Comparison of ENCODE assay signal across 8 cellular contexts in the genomic region with DNA sequence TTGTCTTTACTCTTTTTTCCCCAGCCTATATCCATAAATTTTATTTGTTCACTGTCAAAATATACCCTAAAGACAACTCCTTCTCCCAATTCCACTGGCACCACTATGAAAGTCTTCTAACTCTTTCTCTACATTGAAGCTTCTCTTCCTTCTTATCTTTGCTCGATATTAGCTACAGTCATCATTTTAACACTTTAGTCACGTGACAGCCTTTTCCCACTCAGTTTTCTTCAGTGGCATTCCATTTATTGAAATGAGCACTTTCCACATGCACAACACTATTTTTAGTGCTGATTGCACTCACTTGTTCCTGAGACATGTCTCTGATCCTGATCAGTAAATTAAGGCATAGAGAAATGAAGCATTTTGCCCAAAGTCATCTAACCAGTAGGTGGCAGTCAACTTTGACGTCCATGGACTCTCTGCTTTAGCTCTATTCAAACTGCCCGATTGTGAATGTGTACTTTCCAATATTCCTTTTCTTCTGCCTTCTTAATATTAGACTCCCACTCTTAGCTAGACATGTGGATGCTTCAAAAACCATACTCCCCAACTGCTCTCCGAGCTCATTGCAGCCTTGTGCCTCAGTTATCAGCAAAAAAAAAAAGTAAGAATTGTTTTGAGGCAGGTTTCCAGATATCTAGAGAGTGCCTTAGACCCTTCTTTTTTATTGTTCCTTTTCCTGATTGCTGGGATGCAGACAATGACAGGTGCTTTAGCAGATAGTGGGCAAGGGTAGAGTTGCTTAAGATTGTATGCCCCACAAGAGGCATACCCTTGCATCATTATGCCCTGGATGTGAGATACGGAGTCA.
DNase-seq lines count a peak whose midpoint lies in the region; ATAC-seq, FAIRE-seq and TF ChIP-seq lines count a peak whose summit lies in the region.

No MANE protein-coding gene starts in this region.

- DNase-seq in AG10803 (ENCODE audit: low read depth) (peak; percentile 0), GM23338 (ENCODE audit: low spot score) (peak; percentile 80), NCI-H748 treated with DMSO at 0.1 percent for 48 hours (lab: John Stamatoyannopoulos, UW) (peak; percentile 33), H1 (ENCODE audit: low read depth in 1 of 2, low spot score in 2 of 2) (no peak), putamen (ENCODE audit: low spot score) (peak; percentile 9), cortex of kidney (lab: John Stamatoyannopoulos, UW) (no peak), COLO668 (lab: John Stamatoyannopoulos, UW; ENCODE audit: unreplicated experiment) (no peak)
- DNase-seq in activated CD8-positive, alpha-beta memory T cell treated with anti-CD3 and anti-CD28 coated beads, Interleukin-2, amount 50 U/mL, for 4 hours, result no peak

- H3K4me3 ChIP-seq in AG10803 (ENCODE audit: low read length), result no peak overlapping the region
- H3K4me3 ChIP-seq in GM23338, result no peak overlapping the region
- H3K4me3 ChIP-seq in H1 (ENCODE audit: extremely low read depth in 1 of 4, insufficient read depth in 2 of 4, low read depth in 3 of 4, low read length in 4 of 4), result no peak overlapping the region

- no peaks in the 10 kb centered on the region for H3F3A ChIP-seq in GM23338 (replicated peaks; ENCODE audit: low read depth)

- no peak overlapping the region for H3K4me2 ChIP-seq in GM23338
- H3K4me2 ChIP-seq in H1 (ENCODE audit: insufficient read depth in 1 of 2, low read depth in 2 of 2, low read length in 2 of 2), result no peak overlapping the region

- CTCF ChIA-PET in H1 (lab: Charles Lee; ENCODE audit: partially characterized antibody), result interaction anchor here (0.6 to 2.9 kb wide), 22 partner anchors 10 to 1838 kb away, joined by 3 to 22 read pairs (median 4); no protein-coding TSS in a partner anchor

- no peak overlapping the region for H2AK5ac ChIP-seq in H1 (ENCODE audit: low read depth, low read length)

- no peaks in the 10 kb centered on the region for H3K23me2 ChIP-seq in H1 (ENCODE audit: low read depth, low read length)

- H3K23ac ChIP-seq in H1 (ENCODE audit: insufficient read length), result no peak overlapping the region

- H3K79me1 ChIP-seq in H1 (ENCODE audit: low read depth, low read length), result no peaks in the 10 kb centered on the region

- no peaks in the 10 kb centered on the region for H3K9me3 Mint-ChIP-seq in GM23338

- H4K5ac ChIP-seq in H1 (ENCODE audit: insufficient read length, low read depth, low read length), result no peak overlapping the region

- H3K56ac ChIP-seq in H1 (replicated peaks; ENCODE audit: insufficient read length, low read depth, low read length), result no peak overlapping the region

- POLR2A ChIA-PET in H1 (lab: Charles Lee; ENCODE audit: partially characterized antibody), result no interaction called here

- no peaks in the 10 kb centered on the region for H3K36me3 ChIP-seq in GM23338 (ENCODE audit: insufficient read depth)
- no peaks in the 10 kb centered on the region for H3K36me3 ChIP-seq in H1 (ENCODE audit: control insufficient read depth in 2 of 4, insufficient read depth in 4 of 4, low read length in 3 of 4)

- H3K4ac ChIP-seq in H1 (replicated peaks; ENCODE audit: insufficient read length, low read depth, low read length), result no peak overlapping the region

- H3K27ac ChIP-seq in GM23338 (ENCODE audit: low read depth) (no peak overlapping the region), H1 (ENCODE audit: low read depth, low read length) (no peak overlapping the region)

- no peak overlapping the region for H2BK12ac ChIP-seq in H1 (ENCODE audit: low read depth, low read length)

- H2BK120ac ChIP-seq in H1 (replicated peaks; ENCODE audit: low read depth, low read length), result no peak overlapping the region

- no peaks in the 10 kb centered on the region for H3K4me1 Mint-ChIP-seq in GM23338

- H3K9ac ChIP-seq in H1 (replicated peaks in 1 of 4; ENCODE audit: extremely low read depth in 1 of 4, low read depth in 3 of 4, low read length in 3 of 4), result no peak overlapping the region

- H3K18ac ChIP-seq in H1 (ENCODE audit: extremely low read depth, low read length), result no peak overlapping the region

- no peak overlapping the region for H3K27ac Mint-ChIP-seq in GM23338

- H3K27me3 Mint-ChIP-seq in GM23338 (ENCODE audit: insufficient read depth, low read depth, poor library complexity), result no peaks in the 10 kb centered on the region

- H3K36me3 Mint-ChIP-seq in GM23338 (ENCODE audit: low read depth), result no peaks in the 10 kb centered on the region

- H3K4me1 ChIP-seq in GM23338 (ENCODE audit: insufficient read depth) (no peaks in the 10 kb centered on the region), H1 (replicated peaks in 1 of 4; ENCODE audit: control insufficient read depth in 3 of 4, insufficient read depth in 4 of 4, low read length in 3 of 4) (no peaks in the 10 kb centered on the region)

- H3K79me2 ChIP-seq in GM23338 (replicated peaks; ENCODE audit: insufficient read depth) (no peaks in the 10 kb centered on the region), H1 (ENCODE audit: control insufficient read depth in 1 of 2, insufficient read depth in 2 of 2, low read length in 2 of 2) (no peaks in the 10 kb centered on the region)

- H2AFZ ChIP-seq in GM23338, result peak overlapping the region; percentile 93
- peak overlapping the region; percentile 72; the same call in 1 of the 2 replicates for H2AFZ ChIP-seq in H1 (ENCODE audit: low read length)

- no peak overlapping the region for H2BK5ac ChIP-seq in H1 (ENCODE audit: low read depth, low read length)

- H4K20me1 ChIP-seq in GM23338 (replicated peaks; ENCODE audit: insufficient read depth), result no peaks in the 10 kb centered on the region
- no peaks in the 10 kb centered on the region for H4K20me1 ChIP-seq in H1 (replicated peaks in 1 of 2; ENCODE audit: control insufficient read depth in 1 of 2, insufficient read depth in 2 of 2, low read length in 2 of 2)

- H2BK15ac ChIP-seq in H1 (ENCODE audit: low read length), result no peak overlapping the region

- no peaks in the 10 kb centered on the region for H3K27me3 ChIP-seq in GM23338 (ENCODE audit: insufficient read depth)
- no peaks in the 10 kb centered on the region for H3K27me3 ChIP-seq in H1 (replicated peaks in 1 of 4; ENCODE audit: control insufficient read depth in 3 of 4, extremely low read depth in 1 of 4, insufficient read depth in 3 of 4, low read length in 3 of 4)

- TF ChIP-seq EP300 in H1 (IDR thresholded peaks at IDR 0.05; ENCODE audit: borderline replicate concordance in 1 of 2, low read depth in 2 of 2, low read length in 2 of 2), result no peak

- FAIRE-seq in H1 (lab: Jason Lieb, UNC), result peak; percentile 85

- no peak overlapping the region for H4K8ac ChIP-seq in H1 (ENCODE audit: extremely low read depth, insufficient read depth, low read length)

- peak; percentile 34 for TF ChIP-seq CTCF in AG10803 (conservative IDR thresholded peaks at IDR 0.05; ENCODE audit: low read length)
- TF ChIP-seq CTCF in GM23338 (conservative IDR thresholded peaks at IDR 0.05; ENCODE audit: low read depth in 2 of 2), result peak; percentile 78 to 83
- TF ChIP-seq CTCF in H1 (IDR thresholded peaks at IDR 0.05; ENCODE audit: control extremely low read depth in 1 of 3, insufficient read depth in 1 of 3, low read depth in 1 of 3, low read length in 3 of 3), result peak in 2 of 3 experiments; percentile 50 to 81; a peak in 2 of 4 replicates

- H3K14ac ChIP-seq in H1 (ENCODE audit: insufficient read length), result no peak overlapping the region

- WGBS in H1 (ENCODE audit: extremely low coverage in 1 of 2, insufficient coverage in 1 of 2, insufficient read length in 1 of 2, insufficient replicate concordance in 2 of 2, low coverage in 1 of 2, low lambda C conversion rate in 2 of 2, missing lambda C conversion rate in 1 of 2), 2 experiments, result 47% methylated on average over 6 of the region's 6 CpGs; no CpG with 5 or more reads in 1 of the 2 experiments

- no peak overlapping the region for H2BK20ac ChIP-seq in H1 (ENCODE audit: low read length)

- peak; percentile 65 to 77 for TF ChIP-seq RAD21 in H1 (IDR thresholded peaks at IDR 0.05 in 1 of 2, conservative IDR thresholded peaks at IDR 0.05 in 1 of 2; ENCODE audit: low read depth in 2 of 2, low read length in 2 of 2)

- TF ChIP-seq POLR2A in H1 (IDR thresholded peaks at IDR 0.05; ENCODE audit: control extremely low read depth in 1 of 2, low read depth in 2 of 2, low read length in 2 of 2), result no peak

- peak; percentile 80 for ATAC-seq in GM23338

- H3K9me3 ChIP-seq in H1 (ENCODE audit: insufficient read depth in 2 of 2, low read depth in 1 of 2, low read length in 1 of 2), result no peaks in the 10 kb centered on the region

- no peaks in the 10 kb centered on the region for H3K9me2 ChIP-seq in GM23338 (ENCODE audit: insufficient read depth)

- no peak overlapping the region for H3K4me3 Mint-ChIP-seq in GM23338

- H4K91ac ChIP-seq in H1 (replicated peaks; ENCODE audit: insufficient read length, low read length), result no peak overlapping the region

TF ChIP-seq in GM23338, 12 proteins besides CTCF, POLR2A, EP300 and RAD21 (continues in another document):
- TF ChIP-seq NANOG (IDR thresholded peaks at IDR 0.05; ENCODE audit: borderline replicate concordance), result no peak
- TF ChIP-seq JUNB (IDR thresholded peaks at IDR 0.05; ENCODE audit: unreplicated experiment), result no peak
- TF ChIP-seq STAT1 (IDR thresholded peaks at IDR 0.05; ENCODE audit: unreplicated experiment), result no peak
- TF ChIP-seq, protein P1, sequence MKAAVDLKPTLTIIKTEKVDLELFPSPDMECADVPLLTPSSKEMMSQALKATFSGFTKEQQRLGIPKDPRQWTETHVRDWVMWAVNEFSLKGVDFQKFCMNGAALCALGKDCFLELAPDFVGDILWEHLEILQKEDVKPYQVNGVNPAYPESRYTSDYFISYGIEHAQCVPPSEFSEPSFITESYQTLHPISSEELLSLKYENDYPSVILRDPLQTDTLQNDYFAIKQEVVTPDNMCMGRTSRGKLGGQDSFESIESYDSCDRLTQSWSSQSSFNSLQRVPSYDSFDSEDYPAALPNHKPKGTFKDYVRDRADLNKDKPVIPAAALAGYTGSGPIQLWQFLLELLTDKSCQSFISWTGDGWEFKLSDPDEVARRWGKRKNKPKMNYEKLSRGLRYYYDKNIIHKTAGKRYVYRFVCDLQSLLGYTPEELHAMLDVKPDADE (IDR thresholded peaks at IDR 0.05), result no peak
- no peak for TF ChIP-seq ZNF331 (CRISPR knock-in tag; IDR thresholded peaks at IDR 0.05; ENCODE audit: low read depth)

TF ChIP-seq in H1, 55 proteins besides CTCF, POLR2A, EP300 and RAD21:
- TF ChIP-seq SUZ12 (IDR thresholded peaks at IDR 0.05; ENCODE audit: low read length) (no peak), ATF3 (IDR thresholded peaks at IDR 0.05; ENCODE audit: insufficient read depth, low read depth, low read length) (no peak), FOSL1 (IDR thresholded peaks at IDR 0.05; ENCODE audit: insufficient read depth, low read depth, low read length) (no peak)

Comparison
In these comparisons a context has a peak if more than half of its experiments do, and no peak if none do; other contexts are left out.
1. DNase-seq: peak in AG10803 (single experiment), GM23338 (single experiment), NCI-H748 treated with DMSO at 0.1 percent for 48 hours (single experiment) and putamen (single experiment); none in H1 (0 of 2), cortex of kidney (single experiment), COLO668 (single experiment) and activated CD8-positive, alpha-beta memory T cell treated with anti-CD3 and anti-CD28 coated beads, Interleukin-2, amount 50 U/mL, for 4 hours (single experiment).
2. Peak in every context shown above with its lines, with median percentiles within 50 percentile points of each other: CTCF ChIP-seq.